Comparison of ENCODE assay signal across 8 cellular contexts in genomic region chr1:209652873-209653401, GRCh38. TPM values are rescaled to one million over a fixed set of nuclear protein-coding genes. Genes with fewer than 3 reads are reported as not detected.
A peak's percentile ranks its signal among the peaks of the same experiment; 100 is the strongest.
DNase-seq lines count a peak whose midpoint lies in the region; ATAC-seq and TF ChIP-seq lines count a peak whose summit lies in the region.

No MANE protein-coding gene starts in this region.

- intact Hi-C loops in mammary epithelial cell (cut with micrococcal nuclease) = loop anchor here (5.0 to 10.0 kb wide), 3 partner anchors 154 to 268 kb away; partner anchors contain the start of gene IRF6
- intact Hi-C loops in lower lobe of right lung (cut with DNase I) = no loop called here
- intact Hi-C loops in uterus (cut with DNase I; ENCODE audit: low total_unique reads) = no loop called here

- TF ChIP-seq CTCF in mammary epithelial cell (conservative IDR thresholded peaks at IDR 0.05 in 1 of 2, IDR thresholded peaks at IDR 0.05 in 1 of 2; ENCODE audit: extremely low read depth in 1 of 2, insufficient read depth in 1 of 2, low read depth in 1 of 2, low read length in 2 of 2) (no peak), lower lobe of right lung (IDR thresholded peaks at IDR 0.05) (no peak), uterus (IDR thresholded peaks at IDR 0.05) (no peak)

- peak overlapping the region; percentile 100 for H3K9ac ChIP-seq in mammary epithelial cell (ENCODE audit: insufficient read depth, low read length)

- no peak overlapping the region for H2AFZ ChIP-seq in mammary epithelial cell (ENCODE audit: low read depth, low read length)

- H3K36me3 ChIP-seq in mammary epithelial cell (ENCODE audit: insufficient read depth, low read length) (peaks cover 25% of the 10 kb centered on the region), lower lobe of right lung (no peaks in the 10 kb centered on the region), uterus (no peaks in the 10 kb centered on the region)

- H4K20me1 ChIP-seq in mammary epithelial cell (ENCODE audit: insufficient read depth, low read length) = peaks cover 6% of the 10 kb centered on the region

- dilution Hi-C loops in mammary epithelial cell (cut with HindIII; ENCODE audit: low sequenced_read_pairs) = loop anchor here (5.0 kb wide), 1 partner anchor 164 kb away; no protein-coding TSS in a partner anchor

- H3K79me2 ChIP-seq in mammary epithelial cell (ENCODE audit: insufficient read depth, low read length) = peaks cover 76% of the 10 kb centered on the region

- H3K27ac Mint-ChIP-seq in stimulated activated naive CD8-positive, alpha-beta T cell treated with anti-CD3 and anti-CD28 coated beads, Interleukin-15, amount 100 ng/mL, for 72 hours = no peak overlapping the region

- BruUV-seq in mammary epithelial cell (replicated peaks; lab: Mats Ljungman, UMichigan) = no TSS peak

- H3K4me1 ChIP-seq in mammary epithelial cell (ENCODE audit: insufficient read depth, low read length) = peaks cover 51% of the 10 kb centered on the region
- H3K4me1 ChIP-seq in lower lobe of right lung = peaks cover 64% of the 10 kb centered on the region
- H3K4me1 ChIP-seq in uterus = no peaks in the 10 kb centered on the region

- H3K27me3 Mint-ChIP-seq in stimulated activated naive CD8-positive, alpha-beta T cell treated with anti-CD3 and anti-CD28 coated beads, Interleukin-15, amount 100 ng/mL, for 72 hours = peaks cover 20% of the 10 kb centered on the region

- no peak overlapping the region for H3K4me3 Mint-ChIP-seq in stimulated activated naive CD8-positive, alpha-beta T cell treated with anti-CD3 and anti-CD28 coated beads, Interleukin-15, amount 100 ng/mL, for 72 hours

- TF ChIP-seq POLR2A in uterus (IDR thresholded peaks at IDR 0.05) = no peak

- H3K27me3 ChIP-seq in mammary epithelial cell (ENCODE audit: insufficient read depth, low read length) = no peaks in the 10 kb centered on the region
- H3K27me3 ChIP-seq in lower lobe of right lung (ENCODE audit: low read depth) = peaks cover 8% of the 10 kb centered on the region
- no peaks in the 10 kb centered on the region for H3K27me3 ChIP-seq in uterus

- H3K4me3 ChIP-seq in mammary epithelial cell (replicated peaks in 1 of 3; ENCODE audit: insufficient read depth in 1 of 3, low read depth in 2 of 3, low read length in 3 of 3) (peak overlapping the region; percentile 71 to 91 (median 81)), lower lobe of right lung (no peak overlapping the region), uterus (no peak overlapping the region)

- H3K9me3 Mint-ChIP-seq in stimulated activated naive CD8-positive, alpha-beta T cell treated with anti-CD3 and anti-CD28 coated beads, Interleukin-15, amount 100 ng/mL, for 72 hours = no peaks in the 10 kb centered on the region

- 0% methylated on average over 2 of the region's 3 CpGs for WGBS in mammary epithelial cell (ENCODE audit: low coverage, missing lambda C conversion rate)

- ATAC-seq in HG02798 (IDR thresholded peaks at IDR 0.05; ENCODE audit: poor library complexity, unreplicated experiment) (peak; percentile 42), SK-N-SH treated with all-trans-retinoic acid at 6 μM for 48 hours (peak; percentile 41), lower lobe of right lung (peak; percentile 92)
- peak; percentile 54 for ATAC-seq in stimulated activated naive CD8-positive, alpha-beta T cell treated with anti-CD3 and anti-CD28 coated beads, Interleukin-15, amount 100 ng/mL, for 72 hours

- in situ Hi-C loops in mammary epithelial cell (cut with MboI; ENCODE audit: low sequenced_read_pairs in 2 of 2) = no loop called here

- H3K4me1 Mint-ChIP-seq in stimulated activated naive CD8-positive, alpha-beta T cell treated with anti-CD3 and anti-CD28 coated beads, Interleukin-15, amount 100 ng/mL, for 72 hours = peaks cover 62% of the 10 kb centered on the region

- H3K9me3 ChIP-seq in mammary epithelial cell (replicated peaks; ENCODE audit: insufficient read depth, low read length) (no peaks in the 10 kb centered on the region), lower lobe of right lung (no peaks in the 10 kb centered on the region), uterus (no peaks in the 10 kb centered on the region)

- DNase-seq in C1 segment of cervical spinal cord (lab: John Stamatoyannopoulos, UW) = peak in 12 of 14 donors; percentile 2 to 87 (median 78)
- DNase-seq in mammary epithelial cell = peak; percentile 100
- peak; percentile 92 for DNase-seq in lower lobe of right lung
- DNase-seq in stimulated activated naive CD8-positive, alpha-beta T cell treated with anti-CD3 and anti-CD28 coated beads, Interleukin-15, amount 100 ng/mL, for 72 hours = peak; percentile 29 to 61
- no peak for DNase-seq in HuH-7.5 (ENCODE audit: low spot score)
- DNase-seq in uterus = no peak

- H3K4me2 ChIP-seq in mammary epithelial cell (ENCODE audit: insufficient read depth, low read depth, low read length) = peak overlapping the region; percentile 78

- H3K27ac ChIP-seq in mammary epithelial cell (ENCODE audit: insufficient read depth, low read depth, low read length) = peak overlapping the region; percentile 100
- H3K27ac ChIP-seq in lower lobe of right lung = peak overlapping the region; percentile 81
- H3K27ac ChIP-seq in uterus = no peak overlapping the region

- CTCF ChIA-PET in mammary epithelial cell (lab: Charles Lee; ENCODE audit: low non-redundant PET) = interaction anchor here (0.5 kb wide), 1 partner anchor 9 kb away, joined by 6 read pairs; no protein-coding TSS in a partner anchor

TF ChIP-seq in SK-N-SH treated with all-trans-retinoic acid at 6 μM for 48 hours, 23 proteins besides CTCF, POLR2A, EP300 and RAD21:
- TF ChIP-seq PPARA (CRISPR knock-in tag; IDR thresholded peaks at IDR 0.05; ENCODE audit: borderline replicate concordance) (no peak), ZNF70 (CRISPR knock-in tag; IDR thresholded peaks at IDR 0.05) (no peak), ESRRG (CRISPR knock-in tag; IDR thresholded peaks at IDR 0.05) (no peak), OSR1 (CRISPR knock-in tag; IDR thresholded peaks at IDR 0.05) (peak; percentile 79; the same call in 1 of the 2 replicates), GLIS3 (CRISPR knock-in tag; IDR thresholded peaks at IDR 0.05) (no peak)

RNA-seq across cellular contexts. Expression of gene LAMB3, which starts 0.7 kb away (rescaled TPM):
- total RNA-seq in mammary epithelial cell (1,000 to 10,000 TPM in 1 of 2 donors, 100 to 1,000 TPM in 1; 920 to 2,749 TPM), lower lobe of right lung (47.2 TPM), uterus (10 to 100 TPM in 1 of 4 donors, under 1 TPM in 2, not detected in 1; under 0.01 to 17.4 (median 0.37) TPM)
- 1,283 TPM for polyA plus RNA-seq in mammary epithelial cell
- polyA minus RNA-seq in mammary epithelial cell = 1,625 TPM

RNA-seq across cellular contexts. Expression of gene G0S2, which starts 22.3 kb away (rescaled TPM):
- total RNA-seq in mammary epithelial cell (10 to 100 TPM in 1 of 2 donors, 1 to 10 TPM in 1; 8.2 to 35.9 TPM), lower lobe of right lung (19.9 TPM), uterus (10 to 100 TPM in 1 of 4 donors, 1 to 10 TPM in 1, not detected in 2; 4.5 to 13.2 TPM)
- polyA plus RNA-seq in mammary epithelial cell = 20.8 TPM
- not detected for polyA minus RNA-seq in mammary epithelial cell

RNA-seq across cellular contexts. Expression of gene HSD11B1, which starts 51.7 kb away (rescaled TPM):
- not detected for total RNA-seq in mammary epithelial cell
- 0.65 TPM for polyA plus RNA-seq in mammary epithelial cell
- polyA minus RNA-seq in mammary epithelial cell = not detected
- total RNA-seq in lower lobe of right lung = 11.6 TPM
- 10 to 100 TPM in 1 of 4 donors, 1 to 10 TPM in 2, under 1 TPM in 1; 0.59 to 12.8 (median 2.2) TPM for total RNA-seq in uterus

Comparison
In these comparisons a context has a peak if more than half of its experiments do, and no peak if none do; other contexts are left out.
1. DNase-seq: peak in C1 segment of cervical spinal cord (12 of 14), mammary epithelial cell (single experiment), lower lobe of right lung (single experiment) and stimulated activated naive CD8-positive, alpha-beta T cell treated with anti-CD3 and anti-CD28 coated beads, Interleukin-15, amount 100 ng/mL, for 72 hours (2 of 2); none in HuH-7.5 (single experiment) and uterus (0 of 2).
2. ATAC-seq: peak in every context shown above with its lines; median percentile 92 in lower lobe of right lung; 54 in stimulated activated naive CD8-positive, alpha-beta T cell treated with anti-CD3 and anti-CD28 coated beads, Interleukin-15, amount 100 ng/mL, for 72 hours; 42 in HG02798; 41 in SK-N-SH treated with all-trans-retinoic acid at 6 μM for 48 hours.
3. H3K27ac ChIP-seq: peak in mammary epithelial cell (single experiment) and lower lobe of right lung (single experiment); none in uterus (0 of 2).
4. H3K4me3 ChIP-seq: peak in mammary epithelial cell (3 of 3); none in lower lobe of right lung (single experiment) and uterus (0 of 2).
5. RNA of gene LAMB3, which starts 0.7 kb away (total RNA-seq): 920 to 2,749 TPM in mammary epithelial cell; 47.2 TPM in lower lobe of right lung (single experiment) and under 0.01 to 17.4 TPM in uterus; every median in the first group is over 10 times any median in the second.